ENCODE assay signal across 1 cellular context in the genomic region with DNA sequence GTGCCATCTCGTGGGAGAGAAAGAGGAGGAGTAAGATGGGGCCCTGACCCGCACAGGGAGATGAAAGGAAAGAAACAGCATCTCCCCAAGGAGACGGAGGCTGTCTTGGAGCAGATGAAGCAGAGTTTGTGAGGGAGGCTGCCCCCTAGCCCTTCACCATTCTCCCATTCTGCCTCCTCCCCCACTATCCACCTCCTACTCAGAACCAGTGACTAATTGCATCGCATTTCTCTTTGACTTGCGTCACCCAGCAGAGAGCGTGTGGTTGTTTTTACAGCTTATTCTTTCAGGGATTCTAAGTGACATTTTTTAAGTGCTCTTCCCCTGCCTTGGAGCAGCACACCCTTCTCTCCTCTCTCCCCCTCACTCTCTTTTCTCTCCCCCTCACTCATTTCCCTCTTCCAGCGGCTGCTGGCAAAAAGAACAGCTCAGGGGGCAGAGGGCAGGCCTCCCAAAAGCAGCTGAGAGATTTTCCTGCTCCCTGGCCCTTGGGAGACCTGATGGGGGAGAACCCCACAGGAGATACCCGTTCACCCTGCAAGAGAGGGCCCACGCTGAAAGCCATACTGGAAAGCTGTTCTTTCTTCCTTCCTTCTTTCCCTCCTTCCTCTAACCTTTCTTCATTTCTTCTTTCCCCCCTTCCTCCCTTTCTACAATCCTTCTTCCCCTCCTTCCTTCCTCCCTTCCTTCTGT.
TF ChIP-seq lines count a peak whose summit lies in the region.

No MANE protein-coding gene starts in this region.

TF ChIP-seq in IMR-90, 13 proteins besides CTCF, POLR2A, EP300 and RAD21:
- TF ChIP-seq FOS (IDR thresholded peaks at IDR 0.05; ENCODE audit: low read depth, low read length) (peak; percentile 32; the same call in 1 of the 2 replicates), CEBPB (IDR thresholded peaks at IDR 0.05; ENCODE audit: low read depth, low read length) (peak; percentile 88), RCOR1 (IDR thresholded peaks at IDR 0.05; ENCODE audit: insufficient replicate concordance, low read length) (no peak)
